Comparison of ENCODE assay signal across 23 cellular contexts in genomic region chr20:4153661-4154238, GRCh38. TPM values are rescaled to one million over a fixed set of nuclear protein-coding genes. Genes with fewer than 3 reads are reported as not detected.
DNase-seq lines count a peak whose midpoint lies in the region; ATAC-seq, FAIRE-seq and TF ChIP-seq lines count a peak whose summit lies in the region.
"Had no signal": no experiment of that assay in that cellular context is flagged by ENCODE, and none has a peak within 500 bp of the region (broad histone marks: within the 10 kb centered on the region; RNA-seq: fewer than 3 reads in every experiment).

No MANE protein-coding gene starts in this region.

- peak overlapping the region; percentile 93; the same call in 2 of the 3 replicates for H3K4me3 ChIP-seq in A549
- H3K4me3 ChIP-seq in IMR-90 (ENCODE audit: insufficient read depth, low read depth, low read length): no peak overlapping the region
- H3K4me3 ChIP-seq: breast epithelium had no signal

- no peak for DNase-seq in A549 (ENCODE audit: low read depth in 1 of 2, low spot score in 1 of 2)
- DNase-seq in IMR-90: no peak
- DNase-seq in chondrocyte (ENCODE audit: low spot score): peak; percentile 51
- no peak for DNase-seq in omental fat pad (ENCODE audit: low spot score)
- no peak for DNase-seq in ureter (ENCODE audit: low spot score)
- no peak for DNase-seq in OCI-M2 (lab: John Stamatoyannopoulos, UW; ENCODE audit: unreplicated experiment)
- no peak for DNase-seq in foreskin keratinocyte
- DNase-seq in mesenteric fat pad (ENCODE audit: low spot score): no peak
- DNase-seq: activated CD4-positive, alpha-beta memory T cell treated with anti-CD3 and anti-CD28 coated beads, Interleukin-2, amount 10 ng/mL, durations not matched to agents 7 days and 5 days; activated gamma-delta T cell; activated T-cell treated with anti-CD3 and anti-CD28 coated beads for 4 hours; CD4-positive, alpha-beta T cell; MM.1S; NCI-H1436 treated with DMSO at 0.1 percent for 48 hours; retina; Right ventricle myocardium superior; stimulated activated naive CD8-positive, alpha-beta T cell treated with anti-CD3 and anti-CD28 coated beads, Interleukin-15, amount 100 ng/mL, for 72 hours had no signal

- peaks cover 26% of the 10 kb centered on the region for H3K9me1 ChIP-seq in IMR-90 (ENCODE audit: insufficient read depth, low read length)

- no peak overlapping the region for H3K14ac ChIP-seq in IMR-90 (replicated peaks; ENCODE audit: low read depth, low read length)

- peaks cover 32% of the 10 kb centered on the region for H3K4me1 Mint-ChIP-seq in chondrocyte (ENCODE audit: low read depth)

- peaks cover 11% of the 10 kb centered on the region for H3K36me3 ChIP-seq in IMR-90 (ENCODE audit: control insufficient read depth, insufficient read depth, low read length)
- H3K36me3 ChIP-seq: breast epithelium, neutrophil had no signal

- FAIRE-seq in A549 (lab: Jason Lieb, UNC): no peak
- FAIRE-seq: H1 had no signal

- no peak overlapping the region for H2BK120ac ChIP-seq in IMR-90 (ENCODE audit: low read depth, low read length)

- H3K4me1 ChIP-seq in A549: peaks cover 83% of the 10 kb centered on the region
- peaks cover 11% of the 10 kb centered on the region for H3K4me1 ChIP-seq in IMR-90 (ENCODE audit: control insufficient read depth, insufficient read depth, low read length)
- H3K4me1 ChIP-seq in foreskin keratinocyte: peaks cover 7% of the 10 kb centered on the region

- H2BK20ac ChIP-seq in IMR-90 (ENCODE audit: low read depth, low read length): no peak overlapping the region

- no peak overlapping the region for H4K91ac ChIP-seq in IMR-90 (ENCODE audit: insufficient read depth, low read depth, low read length)

- dilution Hi-C loops in IMR-90 (cut with HindIII; ENCODE audit: low sequenced_read_pairs, unreplicated experiment): no loop called here

- no peak overlapping the region for H4K5ac ChIP-seq in IMR-90 (ENCODE audit: low read depth, low read length)

- no peaks in the 10 kb centered on the region for H3K27me3 Mint-ChIP-seq in chondrocyte (ENCODE audit: low read depth)

- intact Hi-C loops in IMR-90 (cut with micrococcal nuclease): no loop called here

- H3K23ac ChIP-seq in IMR-90 (ENCODE audit: low read depth, low read length): peak overlapping the region; percentile 33; the same call in 1 of the 2 replicates

- no peaks in the 10 kb centered on the region for H3K27me3 ChIP-seq in IMR-90 (ENCODE audit: control insufficient read depth, insufficient read depth, low read length)
- no peaks in the 10 kb centered on the region for H3K27me3 ChIP-seq in foreskin keratinocyte
- H3K27me3 ChIP-seq: breast epithelium had no signal

- no peak overlapping the region for H2BK15ac ChIP-seq in IMR-90 (ENCODE audit: low read depth, low read length)

- H2AK9ac ChIP-seq in IMR-90 (replicated peaks; ENCODE audit: low read depth, low read length, poor library complexity): peak overlapping the region; percentile 1

- 0 out of 2 replicates have a peak overlapping the region, but pooled peaks have one; percentile 48 for H2AK5ac ChIP-seq in IMR-90 (ENCODE audit: low read depth, low read length)

- TF ChIP-seq RAD21 in A549 (conservative IDR thresholded peaks at IDR 0.05 in 1 of 2, IDR thresholded peaks at IDR 0.05 in 1 of 2) (no peak), IMR-90 (IDR thresholded peaks at IDR 0.05; ENCODE audit: low read length) (no peak)

- no peak for TF ChIP-seq CTCF in A549 (IDR thresholded peaks at IDR 0.05)
- no peak for TF ChIP-seq CTCF in IMR-90 (conservative IDR thresholded peaks at IDR 0.05; ENCODE audit: low read depth, low read length)
- no peak for TF ChIP-seq CTCF in chondrocyte (IDR thresholded peaks at IDR 0.05)
- no peak for TF ChIP-seq CTCF in omental fat pad (IDR thresholded peaks at IDR 0.05)
- no peak for TF ChIP-seq CTCF in foreskin keratinocyte (conservative IDR thresholded peaks at IDR 0.05)

- H3K4ac ChIP-seq in IMR-90 (ENCODE audit: low read depth, low read length): no peak overlapping the region

- H2BK5ac ChIP-seq in IMR-90 (ENCODE audit: low read depth, low read length, poor library complexity, severe bottlenecking): no peak overlapping the region

- TF ChIP-seq POLR2A in A549 (IDR thresholded peaks at IDR 0.05; ENCODE audit: low read length): no peak
- no peak for TF ChIP-seq POLR2A in IMR-90 (IDR thresholded peaks at IDR 0.05; ENCODE audit: low read depth, low read length)

- peaks cover 2% of the 10 kb centered on the region for H3K36me3 Mint-ChIP-seq in chondrocyte (ENCODE audit: low read depth)

- H3K18ac ChIP-seq in IMR-90 (ENCODE audit: low read depth, low read length): no peak overlapping the region

- no peak overlapping the region for H4K8ac ChIP-seq in IMR-90 (ENCODE audit: low read depth in 2 of 2, low read length in 2 of 2)

- peaks cover 87% of the 10 kb centered on the region for H4K20me1 ChIP-seq in IMR-90 (ENCODE audit: insufficient read depth, low read length)

- no peak for TF ChIP-seq EP300 in A549 (IDR thresholded peaks at IDR 0.05)

- peak overlapping the region; percentile 1 for H2AFZ ChIP-seq in IMR-90 (replicated peaks; ENCODE audit: low read length, poor library complexity)

- 52% methylated on average over 7 of the region's 7 CpGs for WGBS in A549 (ENCODE audit: missing lambda C conversion rate)
- WGBS in IMR-90 (ENCODE audit: extremely low coverage in 2 of 2, insufficient read length in 1 of 2), 2 experiments: 86% methylated on average over 7 of the region's 7 CpGs; no CpG with 5 or more reads in 1 of the 2 experiments

- no peaks in the 10 kb centered on the region for H3K9me3 Mint-ChIP-seq in chondrocyte (ENCODE audit: low read depth)
- H3K9me3 Mint-ChIP-seq: activated CD4-positive, alpha-beta memory T cell treated with anti-CD3 and anti-CD28 coated beads, Interleukin-2, amount 10 ng/mL, durations not matched to agents 7 days and 5 days; CD4-positive, alpha-beta T cell; stimulated activated naive CD8-positive, alpha-beta T cell treated with anti-CD3 and anti-CD28 coated beads, Interleukin-15, amount 100 ng/mL, for 72 hours; type B pancreatic cell had no signal

- no peaks in the 10 kb centered on the region for H3K9me3 ChIP-seq in A549
- no peaks in the 10 kb centered on the region for H3K9me3 ChIP-seq in IMR-90 (ENCODE audit: control insufficient read depth, insufficient read depth, low read length)
- H3K9me3 ChIP-seq: breast epithelium, neutrophil had no signal

- H3K4me3 Mint-ChIP-seq in chondrocyte (ENCODE audit: unreplicated experiment): no peak overlapping the region
- H3K4me3 Mint-ChIP-seq: activated CD4-positive, alpha-beta memory T cell treated with anti-CD3 and anti-CD28 coated beads, Interleukin-2, amount 10 ng/mL, durations not matched to agents 7 days and 5 days; CD4-positive, alpha-beta T cell; stimulated activated naive CD8-positive, alpha-beta T cell treated with anti-CD3 and anti-CD28 coated beads, Interleukin-15, amount 100 ng/mL, for 72 hours; type B pancreatic cell had no signal

- H3K27ac ChIP-seq in A549: peak overlapping the region; percentile 47 to 97
- H3K27ac ChIP-seq in IMR-90 (ENCODE audit: insufficient read depth, low read length): no peak overlapping the region
- H3K27ac ChIP-seq in foreskin keratinocyte: no peak overlapping the region
- H3K27ac ChIP-seq: breast epithelium, epithelial cell of prostate, neutrophil had no signal

- in situ Hi-C loops in IMR-90 (cut with MboI; ENCODE audit: low sequenced_read_pairs): no loop called here

- CTCF ChIA-PET in A549 (lab: Yijun Ruan, JAX) (interaction anchor here (0.9 to 8.5 kb wide), 10 partner anchors 9 to 54 kb away, joined by 3 to 65 read pairs (median 4); no protein-coding TSS in a partner anchor), IMR-90 (lab: Yijun Ruan, JAX) (no interaction called here)

- no peak overlapping the region for H3K27ac Mint-ChIP-seq in chondrocyte (ENCODE audit: unreplicated experiment)
- H3K27ac Mint-ChIP-seq: activated CD4-positive, alpha-beta memory T cell treated with anti-CD3 and anti-CD28 coated beads, Interleukin-2, amount 10 ng/mL, durations not matched to agents 7 days and 5 days; CD4-positive, alpha-beta T cell; stimulated activated naive CD8-positive, alpha-beta T cell treated with anti-CD3 and anti-CD28 coated beads, Interleukin-15, amount 100 ng/mL, for 72 hours; type B pancreatic cell had no signal

- H3K4me2 ChIP-seq in A549: peak overlapping the region; percentile 86
- no peak overlapping the region for H3K4me2 ChIP-seq in IMR-90 (ENCODE audit: low read depth, low read length)

- POLR2A ChIA-PET in A549 (lab: Yijun Ruan, JAX) (no interaction called here), IMR-90 (lab: Charles Lee; ENCODE audit: unreplicated experiment) (no interaction called here)

- H3K56ac ChIP-seq in IMR-90 (ENCODE audit: extremely low read depth, insufficient read depth, low read length): no peak overlapping the region

- no peak for ATAC-seq in A549
- no peak for ATAC-seq in IMR-90 (ENCODE audit: low read depth)
- ATAC-seq in omental fat pad (ENCODE audit: low FRiP score): peak; percentile 36
- no peak for ATAC-seq in foreskin keratinocyte
- ATAC-seq: activated CD4-positive, CD25-positive, alpha-beta regulatory T cell treated with anti-CD3 and anti-CD28 coated beads, Interleukin-2, amount 50 U/mL, for 24 hours; stimulated activated naive CD8-positive, alpha-beta T cell treated with anti-CD3 and anti-CD28 coated beads, Interleukin-15, amount 100 ng/mL, for 72 hours had no signal

- H3K79me1 ChIP-seq in IMR-90 (ENCODE audit: low read depth in 1 of 2, low read length in 2 of 2): peaks cover 24 to 88% of the 10 kb centered on the region in 2 experiments

- no peak overlapping the region for H3K9ac ChIP-seq in IMR-90 (ENCODE audit: low read depth, low read length)

- no TSS peak for BruUV-seq in IMR-90 (replicated peaks; lab: Mats Ljungman, UMichigan)

TF ChIP-seq in A549, 52 proteins besides CTCF, POLR2A, EP300 and RAD21 (continues in another document):
- TF ChIP-seq MAFK (IDR thresholded peaks at IDR 0.05; ENCODE audit: partially characterized antibody) (no peak), ZFP36 (IDR thresholded peaks at IDR 0.05; ENCODE audit: borderline replicate concordance, partially characterized antibody) (no peak)

RNA-seq across cellular contexts. Expression of gene SMOX, which starts 5.1 kb away (rescaled TPM):
- polyA plus RNA-seq in A549 (2011; rRNA removed) (67.4 and 111 TPM in 2 replicates), A549 (2017; fragmentation: RNase III; extraction: RNeasy Plus Mini Kit Qiagen cat#74134 plus additional on column Dnase treatment) (118 to 139 TPM (median 131 TPM) in 3 replicates), IMR-90 (2012; rRNA removed) (18.0 and 21.2 TPM in 2 replicates), foreskin keratinocyte (5.4 and 7.7 TPM in 2 replicates)
- 143 and 175 TPM in 2 replicates for polyA plus RNA-seq in A549 (2012; cell fraction: cytosol; rRNA removed)
- polyA plus RNA-seq in A549 (2012; cell fraction: nucleus; rRNA removed): 251 and 331 TPM in 2 replicates
- 35.4 and 69.5 TPM in 2 replicates for polyA minus RNA-seq in A549 (2011; rRNA and poly(A)+ RNA removed)
- total RNA-seq in IMR-90 (2012; rRNA removed) (8.2 and 9.4 TPM in 2 replicates), chondrocyte (5.9 to 17.2 TPM (median 16.2 TPM) in 3 replicates), omental fat pad (10 to 100 TPM in 2 of 4 donors, 1 to 10 TPM in 2; 5.0 to 81.2 (median 37.8) TPM), ureter (8.4 TPM), foreskin keratinocyte (4.8 and 8.3 TPM in 2 replicates), mesenteric fat pad (6.4 TPM)
- 21.7 and 23.3 TPM in 2 replicates for polyA plus RNA-seq in IMR-90 (2012; cell fraction: cytosol; rRNA removed)
- polyA plus RNA-seq in IMR-90 (2012; cell fraction: nucleus; rRNA removed; ENCODE audit: low replicate concordance): 21.1 and 27.3 TPM in 2 replicates

Comparison
In these comparisons a context has a peak if more than half of its experiments do, and no peak if none do; other contexts are left out.
1. H3K27ac ChIP-seq: peak in A549 (2 of 2); none in IMR-90 (single experiment) and foreskin keratinocyte (single experiment).